In genomic region chr1:174963547-174964125, GRCh38 we compare ENCODE assay signal across 11 cellular contexts. TPM values are rescaled to one million over a fixed set of nuclear protein-coding genes. Genes with fewer than 3 reads are reported as not detected.
DNase-seq lines count a peak whose midpoint lies in the region; ATAC-seq, FAIRE-seq and TF ChIP-seq lines count a peak whose summit lies in the region.
"Had no signal": no experiment of that assay in that cellular context is flagged by ENCODE, and none has a peak within 500 bp of the region (broad histone marks: within the 10 kb centered on the region; RNA-seq: fewer than 3 reads in every experiment).

No MANE protein-coding gene starts in this region.

- no peak for TF ChIP-seq POLR2A in GM12892 (IDR thresholded peaks at IDR 0.05; ENCODE audit: low read depth, low read length)

- H3K27ac Mint-ChIP-seq in T-cell = peak overlapping the region; percentile 91 to 99

- DNase-seq in H4 (ENCODE audit: low spot score) (peak; percentile 29), T-cell (no peak), middle frontal gyrus (ENCODE audit: extremely low spot score, low spot score) (peak; percentile 4), OCI-M2 (lab: John Stamatoyannopoulos, UW; ENCODE audit: unreplicated experiment) (no peak), GM12892 (ENCODE audit: insufficient read length) (no peak)
- DNase-seq in NK-92 treated with Interleukin-12 subunit alpha and Interleukin-12 subunit beta, amount 100 ng/mL, for 24 hours (lab: John Stamatoyannopoulos, UW) = no peak
- DNase-seq: activated B cell treated with CpG ODN at 0.5 μM for 24 hours, GDM1, nucleus accumbens had no signal

- no peak overlapping the region for H3K9ac ChIP-seq in BLaER1

- CTCF ChIA-PET in T-cell (lab: Charles Lee) = interaction anchor here (0.6 to 2.5 kb wide), 13 partner anchors 9 to 355 kb away, joined by 3 to 10 read pairs (median 4); no protein-coding TSS in a partner anchor

- H3K36me3 ChIP-seq in BLaER1 = no peaks in the 10 kb centered on the region

- FAIRE-seq in GM12892 (lab: Jason Lieb, UNC) = no peak

- no peaks in the 10 kb centered on the region for H3K27me3 Mint-ChIP-seq in T-cell
- H3K27me3 Mint-ChIP-seq: activated B cell treated with CpG ODN at 0.5 μM for 24 hours had no signal

- POLR2A ChIA-PET in T-cell (lab: Charles Lee) = interaction anchor here (0.6 to 5.9 kb wide), 6 partner anchors 13 to 164 kb away, joined by 3 to 58 read pairs (median 4); partner anchors contain the start of gene CACYBP (in 1 of the 2)

- H3K4me3 Mint-ChIP-seq in T-cell = peak overlapping the region in 1 of 3 donors; percentile 70

- H3K4me2 ChIP-seq in BLaER1 = peak overlapping the region; percentile 42

- H3K9me3 ChIP-seq in BLaER1 = no peaks in the 10 kb centered on the region

- peaks cover 2% of the 10 kb centered on the region for H3K36me3 Mint-ChIP-seq in T-cell

- H3K4me1 ChIP-seq in BLaER1 = peaks cover 49% of the 10 kb centered on the region

- no peaks in the 10 kb centered on the region for H4K20me1 ChIP-seq in BLaER1

- no peaks in the 10 kb centered on the region for H3K27me3 ChIP-seq in BLaER1

- no peak for ATAC-seq in T-cell (replicated peaks in 1 of 4)
- ATAC-seq in HG03039 (IDR thresholded peaks at IDR 0.05; ENCODE audit: unreplicated experiment) = no peak

- H3K9me3 Mint-ChIP-seq in T-cell = no peaks in the 10 kb centered on the region
- H3K9me3 Mint-ChIP-seq: activated B cell treated with CpG ODN at 0.5 μM for 24 hours had no signal

- H3K27ac ChIP-seq in BLaER1 = no peak overlapping the region

- peaks cover 54 to 59% (median 59%) of the 10 kb centered on the region in 3 donors for H3K4me1 Mint-ChIP-seq in T-cell

- no peak overlapping the region for H3K4me3 ChIP-seq in BLaER1

RNA-seq across cellular contexts. Expression of gene CACYBP, which starts 36.1 kb away (rescaled TPM):
- total RNA-seq in H4 (2014; rRNA removed; shearing (Covaris generic)) = 188 and 205 TPM in 2 replicates
- total RNA-seq in T-cell = 10 to 100 TPM; 60.3 to 91.7 (median 75.8) TPM
- 142 TPM for polyA plus RNA-seq in GM12892 (2012; ENCODE audit: missing spikeins)

RNA-seq across cellular contexts. Expression of gene MRPS14, which starts 59.6 kb away (rescaled TPM):
- 30.3 and 32.7 TPM in 2 replicates for total RNA-seq in H4 (2014; rRNA removed; shearing (Covaris generic))
- total RNA-seq in T-cell = 10 to 100 TPM; 14.3 to 28.8 (median 25.8) TPM
- polyA plus RNA-seq in GM12892 (2012; ENCODE audit: missing spikeins) = 36.4 TPM

Comparison
In these comparisons a context has a peak if more than half of its experiments do, and no peak if none do; other contexts are left out.
1. DNase-seq: peak in H4 (single experiment) and middle frontal gyrus (single experiment); none in T-cell (0 of 34), OCI-M2 (single experiment), GM12892 (single experiment) and NK-92 treated with Interleukin-12 subunit alpha and Interleukin-12 subunit beta, amount 100 ng/mL, for 24 hours (single experiment).